Comparison of ENCODE assay signal across 11 cellular contexts in the genomic region with DNA sequence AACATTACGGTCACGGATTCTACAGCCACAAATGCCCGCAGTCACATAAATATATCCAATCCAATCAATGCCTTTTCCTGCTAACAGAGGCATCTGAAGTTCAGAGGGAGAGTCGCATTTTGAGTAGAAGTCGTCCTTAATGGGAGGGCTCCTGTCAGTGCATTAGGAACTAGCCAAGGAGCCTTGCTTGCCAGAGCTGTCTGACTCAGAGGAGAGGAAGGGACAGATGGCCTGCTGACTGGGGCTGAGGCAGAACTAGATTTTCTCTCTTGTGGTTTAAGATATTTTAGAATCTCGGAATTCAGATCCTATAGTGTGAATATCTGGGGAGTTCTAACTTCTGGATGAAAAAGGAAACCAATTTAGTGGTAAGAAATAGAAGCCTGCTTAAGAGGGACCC. TPM values are rescaled to one million over a fixed set of nuclear protein-coding genes. Genes with fewer than 3 reads are reported as not detected.
DNase-seq lines count a peak whose midpoint lies in the region; ATAC-seq and TF ChIP-seq lines count a peak whose summit lies in the region.
"Had no signal": no experiment of that assay in that cellular context is flagged by ENCODE, and none has a peak within 500 bp of the region (broad histone marks: within the 10 kb centered on the region; RNA-seq: fewer than 3 reads in every experiment).

No MANE protein-coding gene starts in this region.

- H3K36me3 ChIP-seq in stomach: peaks cover 17 to 66% (median 56%) of the 10 kb centered on the region in 4 donors
- H3K36me3 ChIP-seq in neural progenitor cell: no peaks in the 10 kb centered on the region

- H3K4me2 ChIP-seq in neural progenitor cell: no peak overlapping the region

- H3K27ac Mint-ChIP-seq in neural progenitor cell: no peak overlapping the region
- H3K27ac Mint-ChIP-seq: activated naive CD4-positive, alpha-beta T cell treated with anti-CD3 and anti-CD28 coated beads, Interleukin-2, amount 50 U/mL, for 72 hours had no signal

- no peak overlapping the region for H3K4me3 Mint-ChIP-seq in neural progenitor cell
- H3K4me3 Mint-ChIP-seq: stimulated activated naive CD8-positive, alpha-beta T cell treated with anti-CD3 and anti-CD28 coated beads, Interleukin-15, Interleukin-2, amounts not matched to agents 100 ng/mL and 50 ng/mL, for 24 hours had no signal

- no peaks in the 10 kb centered on the region for H3K79me2 ChIP-seq in neural progenitor cell (ENCODE audit: low read depth)

- DNase-seq in GM04503 (ENCODE audit: low read depth) (peak; percentile 67), amniotic epithelial cell (ENCODE audit: low read depth) (peak; percentile 65), left cardiac atrium (no peak), stomach (no peak), D341Med (ENCODE audit: low spot score) (no peak), neural progenitor cell (ENCODE audit: low spot score) (no peak)
- DNase-seq: T1000 had no signal

- TF ChIP-seq CTCF in stomach (IDR thresholded peaks at IDR 0.05) (no peak), neural progenitor cell (IDR thresholded peaks at IDR 0.05) (no peak)

- peaks cover 0 to 36% (median 19%) of the 10 kb centered on the region in 4 donors for H3K4me1 ChIP-seq in stomach
- no peaks in the 10 kb centered on the region for H3K4me1 ChIP-seq in neural progenitor cell

- peaks cover 9% of the 10 kb centered on the region for H3K36me3 Mint-ChIP-seq in neural progenitor cell
- H3K36me3 Mint-ChIP-seq: activated naive CD4-positive, alpha-beta T cell treated with anti-CD3 and anti-CD28 coated beads, Interleukin-2, amount 50 U/mL, for 72 hours had no signal

- intact Hi-C loops in left cardiac atrium (cut with DNase I) (loop anchor here in 1 of 2 donors (10.0 kb wide), 1 partner anchor 106 kb away; no protein-coding TSS in a partner anchor), stomach (cut with DNase I; ENCODE audit: low total_unique reads) (loop anchor here (10.0 kb wide), 1 partner anchor 106 kb away; no protein-coding TSS in a partner anchor)

- H3K4me1 Mint-ChIP-seq in neural progenitor cell: no peaks in the 10 kb centered on the region

- H3K9ac ChIP-seq in neural progenitor cell: no peak overlapping the region

- no peaks in the 10 kb centered on the region for H4K20me1 ChIP-seq in neural progenitor cell (ENCODE audit: low read depth)

- ATAC-seq in left cardiac atrium: peak; percentile 69 to 71
- no peak for ATAC-seq in GM18511 (IDR thresholded peaks at IDR 0.05; ENCODE audit: unreplicated experiment)
- ATAC-seq in GM21526 (IDR thresholded peaks at IDR 0.05; ENCODE audit: low FRiP score, unreplicated experiment): no peak
- ATAC-seq: activated naive CD4-positive, alpha-beta T cell treated with anti-CD3 and anti-CD28 coated beads, Interleukin-2, amount 50 U/mL, for 72 hours had no signal

- no peak for TF ChIP-seq EP300 in stomach (IDR thresholded peaks at IDR 0.05)

- 78 to 89% (median 82%) methylated on average over 6 of the region's 6 CpGs for WGBS in stomach, 5 donors

- H3K4me3 ChIP-seq in stomach (no peak overlapping the region), neural progenitor cell (no peak overlapping the region)

- no peak overlapping the region for H2AFZ ChIP-seq in neural progenitor cell (replicated peaks)

- H3K27ac ChIP-seq in stomach: peak overlapping the region in 4 of 5 donors; percentile 13 to 62 (median 36)
- no peak overlapping the region for H3K27ac ChIP-seq in neural progenitor cell

- H3F3A ChIP-seq in neural progenitor cell (ENCODE audit: low read depth): no peaks in the 10 kb centered on the region

- H3K27me3 Mint-ChIP-seq in neural progenitor cell (ENCODE audit: insufficient read depth, low read depth): no peaks in the 10 kb centered on the region
- H3K27me3 Mint-ChIP-seq: stimulated activated naive CD8-positive, alpha-beta T cell treated with anti-CD3 and anti-CD28 coated beads, Interleukin-15, Interleukin-2, amounts not matched to agents 100 ng/mL and 50 ng/mL, for 24 hours had no signal

- no peak for TF ChIP-seq POLR2A in stomach (IDR thresholded peaks at IDR 0.05)

- H3K27me3 ChIP-seq in stomach (no peaks in the 10 kb centered on the region), neural progenitor cell (no peaks in the 10 kb centered on the region)

- H3K9me3 ChIP-seq in stomach (no peaks in the 10 kb centered on the region), neural progenitor cell (ENCODE audit: low read depth) (no peaks in the 10 kb centered on the region)

- H3K9me3 Mint-ChIP-seq in neural progenitor cell: no peaks in the 10 kb centered on the region
- H3K9me3 Mint-ChIP-seq: activated naive CD4-positive, alpha-beta T cell treated with anti-CD3 and anti-CD28 coated beads, Interleukin-2, amount 50 U/mL, for 72 hours; stimulated activated naive CD8-positive, alpha-beta T cell treated with anti-CD3 and anti-CD28 coated beads, Interleukin-15, Interleukin-2, amounts not matched to agents 100 ng/mL and 50 ng/mL, for 24 hours had no signal

RNA-seq across cellular contexts. Expression of a gene that starts 10.6 kb away (rescaled TPM):
- total RNA-seq in left cardiac atrium (1 to 10 TPM; 5.4 to 5.7 TPM), stomach (10 to 100 TPM in 2 of 5 donors, 1 to 10 TPM in 2, under 1 TPM in 1; 0.58 to 33.9 (median 4.9) TPM), neural progenitor cell (ENCODE audit: low replicate concordance) (4.3 and 13.0 TPM in 2 replicates)
- polyA plus RNA-seq in stomach: 1 to 10 TPM; 5.2 to 5.7 (median 5.3) TPM

RNA-seq across cellular contexts. Expression of a gene that starts 35.6 kb away (rescaled TPM):
- total RNA-seq in left cardiac atrium (under 1 TPM; 0.29 to 0.73 TPM), stomach (10 to 100 TPM in 2 of 5 donors, 1 to 10 TPM in 1, under 1 TPM in 1, not detected in 1; 0.89 to 73.6 (median 12.7) TPM), neural progenitor cell (ENCODE audit: low replicate concordance) (1.2 and 3.9 TPM in 2 replicates)
- 10 to 100 TPM in 1 of 3 donors, 1 to 10 TPM in 2; 2.9 to 17.9 (median 8.0) TPM for polyA plus RNA-seq in stomach

RNA-seq across cellular contexts. Expression of a gene that starts 56.0 kb away (rescaled TPM):
- total RNA-seq in left cardiac atrium: 10 to 100 TPM; 25.2 to 29.9 TPM
- 10 to 100 TPM in 2 of 5 donors, 1 to 10 TPM in 2, under 1 TPM in 1; 0.58 to 44.4 (median 4.0) TPM for total RNA-seq in stomach
- polyA plus RNA-seq in stomach: 10 to 100 TPM; 21.9 to 37.6 (median 29.1) TPM
- total RNA-seq in neural progenitor cell (ENCODE audit: low replicate concordance): 94.3 and 97.0 TPM in 2 replicates

Comparison
In these comparisons a context has a peak if more than half of its experiments do, and no peak if none do; other contexts are left out.
1. DNase-seq: peak in GM04503 (single experiment) and amniotic epithelial cell (single experiment); none in left cardiac atrium (single experiment), stomach (single experiment), D341Med (single experiment) and neural progenitor cell (single experiment).
2. ATAC-seq: peak in left cardiac atrium (2 of 2); none in GM18511 (single experiment) and GM21526 (single experiment).